In the genomic region with DNA sequence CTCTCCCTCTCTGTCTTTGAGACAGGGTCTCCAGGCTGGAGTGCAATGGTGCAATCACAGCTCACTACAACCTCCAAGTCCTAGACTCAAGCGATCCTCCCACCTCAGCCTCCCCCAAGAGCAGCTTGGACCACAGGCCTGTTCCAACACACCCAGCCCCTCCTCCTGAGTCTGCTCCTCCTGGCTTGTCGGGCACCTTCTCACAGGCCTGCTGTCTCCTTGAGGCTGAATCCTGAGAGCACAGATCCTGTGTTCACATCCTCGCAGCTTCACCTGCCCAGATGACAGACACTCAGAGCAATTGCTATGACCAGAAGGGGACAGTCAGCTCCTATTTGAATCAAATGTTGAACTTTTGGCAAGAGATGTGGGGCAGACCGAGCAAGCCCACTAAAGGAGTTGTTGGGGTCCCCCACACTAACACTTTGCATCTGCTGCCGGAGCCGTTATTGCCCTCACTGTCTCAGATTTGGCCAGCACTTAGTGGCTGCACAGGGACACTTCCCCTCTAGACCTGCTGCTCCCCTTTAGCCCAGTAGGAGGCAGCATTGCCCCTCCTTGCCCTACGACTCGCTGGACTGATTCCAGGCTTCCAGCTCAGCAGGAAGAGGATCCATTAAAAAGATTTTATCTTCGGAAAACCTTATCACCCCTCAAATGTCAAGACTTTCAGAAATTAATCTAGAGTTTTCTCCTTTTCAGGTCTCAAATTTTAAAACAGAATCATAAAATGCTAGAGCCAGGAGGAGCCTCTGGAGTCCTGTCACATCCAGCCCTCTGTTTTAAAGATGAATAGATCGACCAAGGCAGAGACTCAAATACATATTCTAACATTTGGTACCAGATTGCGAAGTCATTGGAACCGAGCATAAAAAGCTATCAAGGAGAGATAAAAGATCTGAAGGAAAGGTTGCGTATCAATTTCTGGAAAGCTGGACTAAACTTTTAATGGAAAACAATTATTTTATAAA, we compare ENCODE assay signal across 9 cellular contexts.
DNase-seq lines count a peak whose midpoint lies in the region; ATAC-seq, FAIRE-seq and TF ChIP-seq lines count a peak whose summit lies in the region.
"Had no signal": no experiment of that assay in that cellular context is flagged by ENCODE, and none has a peak within 500 bp of the region (broad histone marks: within the 10 kb centered on the region; RNA-seq: fewer than 3 reads in every experiment).

No MANE protein-coding gene starts in this region.

- FAIRE-seq in frontal cortex (lab: Jason Lieb, UNC), result no peak
- FAIRE-seq: TTC549 had no signal

- DNase-seq in CD14-positive monocyte (ENCODE audit: low spot score), result peak; percentile 50
- DNase-seq in HT1080 (ENCODE audit: low read depth), result peak; percentile 67
- DNase-seq in RKO (ENCODE audit: low spot score), result peak; percentile 55
- peak; percentile 38 for DNase-seq in activated effector memory CD4-positive, alpha-beta T cell treated with Interleukin-2 at 50 U/mL for 16 hours
- DNase-seq in frontal cortex (ENCODE audit: low spot score in 2 of 2), result peak; percentile 45 to 55
- peak; percentile 74 to 84 (median 82) for DNase-seq in ovary
- peak in 1 of 2 donors; percentile 58 for DNase-seq in upper lobe of left lung

- no peak overlapping the region for H3K27ac Mint-ChIP-seq in CD14-positive monocyte

- H3K27me3 Mint-ChIP-seq in CD14-positive monocyte (ENCODE audit: low read depth in 3 of 3), result peaks cover 0 to 3% (median 3%) of the 10 kb centered on the region in 3 donors

- H3K4me3 ChIP-seq in ovary (no peak overlapping the region), upper lobe of left lung (peak overlapping the region in 1 of 4 donors; percentile 4)

- peak; percentile 84 for TF ChIP-seq CTCF in CD14-positive monocyte (IDR thresholded peaks at IDR 0.05)
- TF ChIP-seq CTCF in ovary (IDR thresholded peaks at IDR 0.05), result peak; percentile 49 to 83 (median 74)
- peak; percentile 81 to 91 (median 84) for TF ChIP-seq CTCF in upper lobe of left lung (IDR thresholded peaks at IDR 0.05)

- TF ChIP-seq POLR2A in ovary (IDR thresholded peaks at IDR 0.05) (no peak), upper lobe of left lung (IDR thresholded peaks at IDR 0.05) (no peak)

- H3K4me3 Mint-ChIP-seq in CD14-positive monocyte, result no peak overlapping the region

- intact Hi-C loops in CD14-positive monocyte (cut with micrococcal nuclease), result loop anchor here (2.0 to 5.0 kb wide), 2 partner anchors 437 kb away; no protein-coding TSS in a partner anchor
- intact Hi-C loops in ovary (cut with DNase I), result loop anchor here in 3 of 4 donors (5.0 to 10.0 kb wide), 2 partner anchors 159 to 437 kb away; no protein-coding TSS in a partner anchor

- H3K36me3 Mint-ChIP-seq in CD14-positive monocyte, result no peaks in the 10 kb centered on the region

- WGBS in ovary, 3 donors, result 41 to 47% (median 43%) methylated on average over 13 of the region's 13 CpGs
- WGBS in upper lobe of left lung, 2 donors, result 38 to 40% methylated on average over 12 to 13 of the region's 13 CpGs

- ATAC-seq in GM19043 (IDR thresholded peaks at IDR 0.05; ENCODE audit: low read depth, unreplicated experiment) (peak; percentile 91), upper lobe of left lung (ENCODE audit: low FRiP score in 2 of 2) (peak; percentile 88 to 96)

- H3K27ac ChIP-seq in ovary (no peak overlapping the region), upper lobe of left lung (no peak overlapping the region)

- H3K27me3 ChIP-seq in ovary (no peaks in the 10 kb centered on the region), upper lobe of left lung (no peaks in the 10 kb centered on the region)

- H3K4me1 Mint-ChIP-seq in CD14-positive monocyte, result no peaks in the 10 kb centered on the region

- no peak for TF ChIP-seq EP300 in ovary (IDR thresholded peaks at IDR 0.05)
- no peak for TF ChIP-seq EP300 in upper lobe of left lung (IDR thresholded peaks at IDR 0.05)

- H3K4me1 ChIP-seq in ovary (ENCODE audit: insufficient read depth) (peaks cover 9% of the 10 kb centered on the region), upper lobe of left lung (no peaks in the 10 kb centered on the region)

- no peaks in the 10 kb centered on the region for H3K9me3 Mint-ChIP-seq in CD14-positive monocyte

- H3K36me3 ChIP-seq in ovary (no peaks in the 10 kb centered on the region), upper lobe of left lung (no peaks in the 10 kb centered on the region)

- H3K9me3 ChIP-seq in ovary (no peaks in the 10 kb centered on the region), upper lobe of left lung (no peaks in the 10 kb centered on the region)
